1 cellular context compared by ENCODE assay signal in the genomic region with DNA sequence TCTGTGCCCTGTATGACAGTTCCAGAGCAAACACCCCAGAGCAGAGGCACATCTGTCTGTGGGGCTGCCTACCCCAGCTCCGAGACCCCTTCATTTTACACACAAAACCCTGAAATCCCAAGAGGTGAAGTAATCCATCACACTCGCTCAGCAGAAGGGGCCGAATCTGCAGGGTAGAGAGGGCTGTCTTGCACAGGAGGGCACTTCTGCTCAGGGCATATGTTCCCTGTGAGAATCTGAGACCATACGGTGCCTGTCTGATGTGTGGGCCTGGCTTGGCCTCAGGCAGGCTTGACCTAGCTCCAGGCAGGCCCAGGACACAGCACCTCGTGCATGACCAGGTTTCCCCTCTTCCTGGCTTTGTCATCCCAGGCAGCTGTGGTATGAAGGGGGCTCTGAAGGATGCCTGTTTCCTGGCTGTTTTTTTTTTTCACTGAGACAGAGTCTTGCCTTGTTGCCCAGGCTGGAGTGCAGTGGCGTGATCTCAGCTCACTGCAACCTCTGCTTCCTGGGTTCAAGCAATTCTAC.
TF ChIP-seq lines count a peak whose summit lies in the region.

No MANE protein-coding gene starts in this region.

TF ChIP-seq in GM12878, 131 proteins besides CTCF, POLR2A, EP300 and RAD21 (continued from another document):
- TF ChIP-seq, protein P1, sequence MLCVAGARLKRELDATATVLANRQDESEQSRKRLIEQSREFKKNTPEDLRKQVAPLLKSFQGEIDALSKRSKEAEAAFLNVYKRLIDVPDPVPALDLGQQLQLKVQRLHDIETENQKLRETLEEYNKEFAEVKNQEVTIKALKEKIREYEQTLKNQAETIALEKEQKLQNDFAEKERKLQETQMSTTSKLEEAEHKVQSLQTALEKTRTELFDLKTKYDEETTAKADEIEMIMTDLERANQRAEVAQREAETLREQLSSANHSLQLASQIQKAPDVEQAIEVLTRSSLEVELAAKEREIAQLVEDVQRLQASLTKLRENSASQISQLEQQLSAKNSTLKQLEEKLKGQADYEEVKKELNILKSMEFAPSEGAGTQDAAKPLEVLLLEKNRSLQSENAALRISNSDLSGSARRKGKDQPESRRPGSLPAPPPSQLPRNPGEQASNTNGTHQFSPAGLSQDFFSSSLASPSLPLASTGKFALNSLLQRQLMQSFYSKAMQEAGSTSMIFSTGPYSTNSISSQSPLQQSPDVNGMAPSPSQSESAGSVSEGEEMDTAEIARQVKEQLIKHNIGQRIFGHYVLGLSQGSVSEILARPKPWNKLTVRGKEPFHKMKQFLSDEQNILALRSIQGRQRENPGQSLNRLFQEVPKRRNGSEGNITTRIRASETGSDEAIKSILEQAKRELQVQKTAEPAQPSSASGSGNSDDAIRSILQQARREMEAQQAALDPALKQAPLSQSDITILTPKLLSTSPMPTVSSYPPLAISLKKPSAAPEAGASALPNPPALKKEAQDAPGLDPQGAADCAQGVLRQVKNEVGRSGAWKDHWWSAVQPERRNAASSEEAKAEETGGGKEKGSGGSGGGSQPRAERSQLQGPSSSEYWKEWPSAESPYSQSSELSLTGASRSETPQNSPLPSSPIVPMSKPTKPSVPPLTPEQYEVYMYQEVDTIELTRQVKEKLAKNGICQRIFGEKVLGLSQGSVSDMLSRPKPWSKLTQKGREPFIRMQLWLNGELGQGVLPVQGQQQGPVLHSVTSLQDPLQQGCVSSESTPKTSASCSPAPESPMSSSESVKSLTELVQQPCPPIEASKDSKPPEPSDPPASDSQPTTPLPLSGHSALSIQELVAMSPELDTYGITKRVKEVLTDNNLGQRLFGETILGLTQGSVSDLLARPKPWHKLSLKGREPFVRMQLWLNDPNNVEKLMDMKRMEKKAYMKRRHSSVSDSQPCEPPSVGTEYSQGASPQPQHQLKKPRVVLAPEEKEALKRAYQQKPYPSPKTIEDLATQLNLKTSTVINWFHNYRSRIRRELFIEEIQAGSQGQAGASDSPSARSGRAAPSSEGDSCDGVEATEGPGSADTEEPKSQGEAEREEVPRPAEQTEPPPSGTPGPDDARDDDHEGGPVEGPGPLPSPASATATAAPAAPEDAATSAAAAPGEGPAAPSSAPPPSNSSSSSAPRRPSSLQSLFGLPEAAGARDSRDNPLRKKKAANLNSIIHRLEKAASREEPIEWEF (IDR thresholded peaks at IDR 0.05; ENCODE audit: insufficient replicate concordance, low read depth, low read length), result no peak
- TF ChIP-seq CHD2 (IDR thresholded peaks at IDR 0.05; ENCODE audit: borderline replicate concordance, low read depth, low read length) (no peak), HDAC2 (IDR thresholded peaks at IDR 0.05) (no peak), NRF1 (conservative IDR thresholded peaks at IDR 0.05; ENCODE audit: low read depth, low read length) (no peak), ZSCAN29 (IDR thresholded peaks at IDR 0.05) (no peak), GATAD2B (conservative IDR thresholded peaks at IDR 0.05; ENCODE audit: low read depth) (no peak), TCF12 (IDR thresholded peaks at IDR 0.05; ENCODE audit: low read depth, low read length) (no peak), ZNF622 (IDR thresholded peaks at IDR 0.05) (no peak), CBFB (IDR thresholded peaks at IDR 0.05; ENCODE audit: low read depth) (no peak), ZNF24 (IDR thresholded peaks at IDR 0.05) (no peak), CBX3 (IDR thresholded peaks at IDR 0.05; ENCODE audit: borderline replicate concordance, low read depth) (no peak), RAD51 (IDR thresholded peaks at IDR 0.05) (no peak), ATF7 (IDR thresholded peaks at IDR 0.05; ENCODE audit: low read depth) (no peak), CHD4 (IDR thresholded peaks at IDR 0.05) (no peak)
- TF ChIP-seq, protein P2, sequence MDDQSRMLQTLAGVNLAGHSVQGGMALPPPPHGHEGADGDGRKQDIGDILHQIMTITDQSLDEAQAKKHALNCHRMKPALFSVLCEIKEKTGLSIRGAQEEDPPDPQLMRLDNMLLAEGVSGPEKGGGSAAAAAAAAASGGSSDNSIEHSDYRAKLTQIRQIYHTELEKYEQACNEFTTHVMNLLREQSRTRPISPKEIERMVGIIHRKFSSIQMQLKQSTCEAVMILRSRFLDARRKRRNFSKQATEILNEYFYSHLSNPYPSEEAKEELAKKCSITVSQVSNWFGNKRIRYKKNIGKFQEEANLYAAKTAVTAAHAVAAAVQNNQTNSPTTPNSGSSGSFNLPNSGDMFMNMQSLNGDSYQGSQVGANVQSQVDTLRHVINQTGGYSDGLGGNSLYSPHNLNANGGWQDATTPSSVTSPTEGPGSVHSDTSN (IDR thresholded peaks at IDR 0.05; ENCODE audit: insufficient replicate concordance, low read depth, low read length), result no peak
- TF ChIP-seq, protein P3, sequence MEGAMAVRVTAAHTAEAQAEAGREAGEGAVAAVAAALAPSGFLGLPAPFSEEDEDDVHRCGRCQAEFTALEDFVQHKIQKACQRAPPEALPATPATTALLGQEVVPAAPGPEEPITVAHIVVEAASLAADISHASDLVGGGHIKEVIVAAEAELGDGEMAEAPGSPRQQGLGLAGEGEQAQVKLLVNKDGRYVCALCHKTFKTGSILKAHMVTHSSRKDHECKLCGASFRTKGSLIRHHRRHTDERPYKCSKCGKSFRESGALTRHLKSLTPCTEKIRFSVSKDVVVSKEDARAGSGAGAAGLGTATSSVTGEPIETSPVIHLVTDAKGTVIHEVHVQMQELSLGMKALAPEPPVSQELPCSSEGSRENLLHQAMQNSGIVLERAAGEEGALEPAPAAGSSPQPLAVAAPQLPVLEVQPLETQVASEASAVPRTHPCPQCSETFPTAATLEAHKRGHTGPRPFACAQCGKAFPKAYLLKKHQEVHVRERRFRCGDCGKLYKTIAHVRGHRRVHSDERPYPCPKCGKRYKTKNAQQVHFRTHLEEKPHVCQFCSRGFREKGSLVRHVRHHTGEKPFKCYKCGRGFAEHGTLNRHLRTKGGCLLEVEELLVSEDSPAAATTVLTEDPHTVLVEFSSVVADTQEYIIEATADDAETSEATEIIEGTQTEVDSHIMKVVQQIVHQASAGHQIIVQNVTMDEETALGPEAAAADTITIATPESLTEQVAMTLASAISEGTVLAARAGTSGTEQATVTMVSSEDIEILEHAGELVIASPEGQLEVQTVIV (IDR thresholded peaks at IDR 0.05; ENCODE audit: borderline replicate concordance, partially characterized antibody), result no peak
- TF ChIP-seq, protein P4, sequence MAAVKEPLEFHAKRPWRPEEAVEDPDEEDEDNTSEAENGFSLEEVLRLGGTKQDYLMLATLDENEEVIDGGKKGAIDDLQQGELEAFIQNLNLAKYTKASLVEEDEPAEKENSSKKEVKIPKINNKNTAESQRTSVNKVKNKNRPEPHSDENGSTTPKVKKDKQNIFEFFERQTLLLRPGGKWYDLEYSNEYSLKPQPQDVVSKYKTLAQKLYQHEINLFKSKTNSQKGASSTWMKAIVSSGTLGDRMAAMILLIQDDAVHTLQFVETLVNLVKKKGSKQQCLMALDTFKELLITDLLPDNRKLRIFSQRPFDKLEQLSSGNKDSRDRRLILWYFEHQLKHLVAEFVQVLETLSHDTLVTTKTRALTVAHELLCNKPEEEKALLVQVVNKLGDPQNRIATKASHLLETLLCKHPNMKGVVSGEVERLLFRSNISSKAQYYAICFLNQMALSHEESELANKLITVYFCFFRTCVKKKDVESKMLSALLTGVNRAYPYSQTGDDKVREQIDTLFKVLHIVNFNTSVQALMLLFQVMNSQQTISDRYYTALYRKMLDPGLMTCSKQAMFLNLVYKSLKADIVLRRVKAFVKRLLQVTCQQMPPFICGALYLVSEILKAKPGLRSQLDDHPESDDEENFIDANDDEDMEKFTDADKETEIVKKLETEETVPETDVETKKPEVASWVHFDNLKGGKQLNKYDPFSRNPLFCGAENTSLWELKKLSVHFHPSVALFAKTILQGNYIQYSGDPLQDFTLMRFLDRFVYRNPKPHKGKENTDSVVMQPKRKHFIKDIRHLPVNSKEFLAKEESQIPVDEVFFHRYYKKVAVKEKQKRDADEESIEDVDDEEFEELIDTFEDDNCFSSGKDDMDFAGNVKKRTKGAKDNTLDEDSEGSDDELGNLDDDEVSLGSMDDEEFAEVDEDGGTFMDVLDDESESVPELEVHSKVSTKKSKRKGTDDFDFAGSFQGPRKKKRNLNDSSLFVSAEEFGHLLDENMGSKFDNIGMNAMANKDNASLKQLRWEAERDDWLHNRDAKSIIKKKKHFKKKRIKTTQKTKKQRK (IDR thresholded peaks at IDR 0.05; ENCODE audit: low read depth, low read length), result no peak
